ENCODE assay signal across 29 cellular contexts in genomic region chr6:21150644-21151043, GRCh38.
"Had no signal": no experiment of that assay in that cellular context is flagged by ENCODE, and none has a peak within 500 bp of the region (broad histone marks: within the 10 kb centered on the region; RNA-seq: fewer than 3 reads in every experiment).

No MANE protein-coding gene starts in this region.

- H3K9me3 ChIP-seq: ascending aorta, MG63, Peyer's patch, SJCRH30 had no signal

- H3K27ac Mint-ChIP-seq: activated CD8-positive, alpha-beta T cell treated with anti-CD3 and anti-CD28 coated beads, Interleukin-2, amount 10 ng/mL, durations not matched to agents 7 days and 5 days; activated naive CD4-positive, alpha-beta T cell treated with anti-CD3 and anti-CD28 coated beads, Interleukin-2, amount 50 U/mL, for 24 hours; activated T-helper 1 cell treated with anti-CD3 and anti-CD28 coated beads, Interleukin-12 subunit alpha, Interleukin-12 subunit beta, Interleukin-2, Interleukin-4 antibody, amounts not matched to agents 30 ng/mL and 10 ng/mL and 1 ng/mL, durations not matched to agents 14 hours and 24 hours and 36 hours; T-helper 1 cell treated with Interleukin-12 subunit alpha and Interleukin-12 subunit beta and Interleukin-4 antibody, amounts not matched to agents 30 μg/mL and 1 μg/mL, for 36 hours; WTC11 had no signal

- H3K27me3 ChIP-seq: ascending aorta, brain microvascular endothelial cell, cardiac muscle cell, MG63, Peyer's patch, SJCRH30 had no signal

- H3K4me3 Mint-ChIP-seq: activated CD8-positive, alpha-beta T cell treated with anti-CD3 and anti-CD28 coated beads, Interleukin-2, amount 10 ng/mL, durations not matched to agents 7 days and 5 days; activated naive CD4-positive, alpha-beta T cell treated with anti-CD3 and anti-CD28 coated beads, Interleukin-2, amount 50 U/mL, for 24 hours; activated T-helper 1 cell treated with anti-CD3 and anti-CD28 coated beads, Interleukin-12 subunit alpha, Interleukin-12 subunit beta, Interleukin-2, Interleukin-4 antibody, amounts not matched to agents 30 ng/mL and 10 ng/mL and 1 ng/mL, durations not matched to agents 14 hours and 24 hours and 36 hours; T-helper 1 cell treated with Interleukin-12 subunit alpha and Interleukin-12 subunit beta and Interleukin-4 antibody, amounts not matched to agents 30 μg/mL and 1 μg/mL, for 36 hours; WTC11 had no signal

- ATAC-seq: activated CD8-positive, alpha-beta T cell treated with anti-CD3 and anti-CD28 coated beads, Interleukin-2, amount 10 ng/mL, durations not matched to agents 7 days and 5 days; WTC11 had no signal

- H3K4me3 ChIP-seq: ascending aorta, cardiac muscle cell, MG63, Peyer's patch, SJCRH30 had no signal

- H3K9me3 Mint-ChIP-seq: activated naive CD4-positive, alpha-beta T cell treated with anti-CD3 and anti-CD28 coated beads, Interleukin-2, amount 50 U/mL, for 24 hours; activated T-helper 1 cell treated with anti-CD3 and anti-CD28 coated beads, Interleukin-12 subunit alpha, Interleukin-12 subunit beta, Interleukin-2, Interleukin-4 antibody, amounts not matched to agents 30 ng/mL and 10 ng/mL and 1 ng/mL, durations not matched to agents 14 hours and 24 hours and 36 hours; T-helper 1 cell treated with Interleukin-12 subunit alpha and Interleukin-12 subunit beta and Interleukin-4 antibody, amounts not matched to agents 30 μg/mL and 1 μg/mL, for 36 hours had no signal

- H3K36me3 ChIP-seq: ascending aorta, brain microvascular endothelial cell, cardiac muscle cell, MG63, Peyer's patch, SJCRH30 had no signal

- DNase-seq: activated CD4-positive, alpha-beta T cell treated with anti-CD3 and anti-CD28 coated beads for 48 hours; activated CD4-positive, alpha-beta T cell treated with anti-CD3 and anti-CD28 coated beads, Interleukin-2, amount 50 U/mL, for 4 hours; activated CD4-positive, CD25-positive, alpha-beta regulatory T cell treated with anti-CD3 and anti-CD28 coated beads, Interleukin-2, amount 50 U/mL, for 72 hours; activated CD8-positive, alpha-beta memory T cell treated with anti-CD3 and anti-CD28 coated beads, Interleukin-2, amount 50 U/mL, for 48 hours; activated CD8-positive, alpha-beta T cell treated with anti-CD3 and anti-CD28 coated beads, Interleukin-2, amount 10 ng/mL, durations not matched to agents 7 days and 5 days; activated effector memory CD4-positive, alpha-beta T cell treated with Interleukin-2 at 50 U/mL for 16 hours; activated naive CD4-positive, alpha-beta T cell; activated T-cell treated with anti-CD3 and anti-CD28 coated beads, Interleukin-2, amount 50 U/mL, for 1 hour; amniotic stem cell; brain microvascular endothelial cell; MG63; MV-4-11; NCI-H1092 treated with DMSO at 0.1 percent for 48 hours; NCI-H1417 treated with DMSO at 0.1 percent for 48 hours; NCI-H1694; NCI-H2029 treated with DMSO at 0.1 percent for 48 hours; NCI-H510A treated with DMSO at 0.1 percent for 48 hours; NCI-H69; NK-92 treated with Interleukin-12 subunit alpha and Interleukin-12 subunit beta, amount 100 ng/mL, for 24 hours; Peyer's patch; Right ventricle myocardium superior; SJCRH30 had no signal

- H3K27me3 Mint-ChIP-seq: activated naive CD4-positive, alpha-beta T cell treated with anti-CD3 and anti-CD28 coated beads, Interleukin-2, amount 50 U/mL, for 24 hours had no signal

- H3K4me1 ChIP-seq: ascending aorta, Peyer's patch, SJCRH30 had no signal

- H3K27ac ChIP-seq: ascending aorta, brain microvascular endothelial cell, cardiac muscle cell, Peyer's patch, RWPE1, SJCRH30 had no signal
